ENCODE assay signal across 18 cellular contexts in the genomic region with DNA sequence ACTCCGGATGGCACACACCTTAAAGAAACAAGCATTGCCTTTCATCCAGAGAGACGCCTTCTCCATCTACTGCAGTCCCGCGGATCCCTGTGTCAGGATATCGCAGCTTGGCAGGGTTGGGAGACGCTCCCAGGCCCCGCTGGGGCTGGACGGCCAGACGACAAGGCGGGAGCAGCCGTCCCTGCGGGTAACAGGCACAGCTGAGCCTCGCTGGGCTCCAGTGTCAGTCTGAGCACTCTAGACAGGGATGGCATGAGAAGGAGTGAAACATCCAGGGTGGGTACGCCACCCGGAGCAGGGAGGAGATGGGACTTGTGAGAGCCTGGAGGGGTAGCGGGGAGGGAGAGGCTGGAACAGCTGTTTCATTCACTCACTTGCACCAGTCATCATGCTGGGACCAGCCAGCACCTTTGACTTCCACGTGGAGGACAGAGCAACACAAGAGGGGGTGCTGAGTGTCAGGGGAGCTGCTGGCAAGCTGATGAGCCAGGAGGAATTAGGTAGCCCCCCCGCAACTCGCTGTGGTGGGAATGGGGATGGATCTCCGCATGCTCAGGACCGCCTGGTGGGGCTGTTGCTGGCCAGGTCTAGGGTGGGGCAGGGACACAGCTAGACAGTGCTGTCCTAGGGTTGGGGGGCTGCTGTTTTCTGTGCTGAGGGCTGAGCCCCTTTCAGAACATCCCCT.
"Had no signal": no experiment of that assay in that cellular context is flagged by ENCODE, and none has a peak within 500 bp of the region (broad histone marks: within the 10 kb centered on the region; RNA-seq: fewer than 3 reads in every experiment).

No MANE protein-coding gene starts in this region.

- DNase-seq: activated CD4-positive, alpha-beta T cell treated with anti-CD3 and anti-CD28 coated beads, Interleukin-2, amount 50 U/mL, for 48 hours; activated CD4-positive, CD25-positive, alpha-beta regulatory T cell treated with anti-CD3 and anti-CD28 coated beads, Interleukin-2, amount 50 U/mL, for 72 hours; activated gamma-delta T cell treated with Interleukin-2 at 50 U/mL for 16 hours; activated naive CD8-positive, alpha-beta T cell treated with anti-CD3 and anti-CD28 coated beads for 36 hours; activated T-cell treated with anti-CD3 and anti-CD28 coated beads, Interleukin-2, amount 50 U/mL, for 48 hours; amygdala; foreskin melanocyte; left colon; natural killer cell; occipital lobe; stimulated activated CD4-positive, alpha-beta T cell treated with anti-CD3 and anti-CD28 coated beads, Interleukin-2, amount 100 ng/mL, for 48 hours; T1000 had no signal

- H3K9me3 ChIP-seq: body of pancreas, tibial nerve had no signal

- FAIRE-seq: endothelial cell of umbilical vein had no signal

- H3K27ac ChIP-seq: body of pancreas, coronary artery, SK-N-MC, tibial nerve had no signal

- H3K4me3 ChIP-seq: body of pancreas, coronary artery, SK-N-MC, tibial nerve had no signal

- ATAC-seq: body of pancreas; left colon; natural killer cell; stimulated activated memory B cell treated with anti-CD40 and anti-IgM and Interleukin-4, amounts not matched to agents 10 μg/mL and 1 μg/mL and 100 μg/mL, for 72 hours had no signal

- H3K27me3 ChIP-seq: body of pancreas, tibial nerve had no signal

- H3K36me3 ChIP-seq: tibial nerve had no signal

- H3K4me1 ChIP-seq: body of pancreas, tibial nerve had no signal
